ENCODE assay signal across 27 cellular contexts in the genomic region with DNA sequence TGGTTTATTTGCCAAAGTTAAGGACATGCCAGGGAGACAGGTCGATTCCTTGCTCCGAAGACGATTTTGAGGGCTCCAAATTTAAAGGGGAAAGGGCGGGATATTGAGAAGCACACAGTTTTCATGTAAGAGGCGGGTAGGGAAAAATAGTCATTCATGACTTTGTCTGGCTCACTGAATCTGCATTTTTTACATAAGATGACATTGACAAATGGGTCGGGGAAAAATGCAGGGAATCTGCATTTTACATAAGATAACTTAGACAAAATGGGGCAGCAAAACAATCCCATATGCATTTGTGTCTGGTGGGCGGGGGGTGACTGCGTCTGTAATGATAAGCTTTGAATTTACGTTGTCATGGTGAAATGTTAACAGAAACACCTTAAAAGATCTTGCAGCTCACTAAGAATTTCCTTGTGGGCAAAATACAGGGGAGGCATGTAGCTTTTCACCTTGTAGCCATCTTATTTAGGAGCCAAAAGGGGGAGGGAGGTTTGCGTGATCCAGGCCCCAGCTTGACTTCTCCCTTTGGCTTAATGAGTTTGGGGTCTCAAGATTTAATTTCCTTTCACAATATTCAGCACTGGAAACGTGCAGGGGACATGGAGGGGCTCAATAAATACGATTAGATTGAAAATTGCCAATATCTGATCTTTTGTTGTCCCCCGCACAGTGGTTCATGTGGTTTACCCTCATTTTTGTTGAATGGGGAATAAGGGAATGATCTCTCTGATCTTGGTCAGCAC.
"Had no signal": no experiment of that assay in that cellular context is flagged by ENCODE, and none has a peak within 500 bp of the region (broad histone marks: within the 10 kb centered on the region; RNA-seq: fewer than 3 reads in every experiment).

No MANE protein-coding gene starts in this region.

- H3K4me1 Mint-ChIP-seq: central memory CD8-positive, alpha-beta T cell had no signal

- H3K36me3 ChIP-seq: adrenal gland, breast epithelium, esophagus squamous epithelium, gastrocnemius medialis, ovary, prostate gland, stomach, suprapubic skin, tibial nerve had no signal

- H3K27me3 ChIP-seq: adrenal gland, gastrocnemius medialis, ovary, stomach, tibial nerve had no signal

- H3K27me3 Mint-ChIP-seq: activated naive CD8-positive, alpha-beta T cell had no signal

- H3K4me3 ChIP-seq: adrenal gland, breast epithelium, esophagus squamous epithelium, gastrocnemius medialis, ovary, prostate gland, skin epidermis, stomach, suprapubic skin, tibial nerve had no signal

- DNase-seq: activated CD4-positive, alpha-beta T cell treated with anti-CD3 and anti-CD28 coated beads, Interleukin-2, amount 50 U/mL, for 4 hours; activated CD8-positive, alpha-beta memory T cell treated with anti-CD3 and anti-CD28 coated beads for 24 hours; activated CD8-positive, alpha-beta memory T cell treated with anti-CD3 and anti-CD28 coated beads, Interleukin-2, amount 50 U/mL, for 4 hours; activated naive CD4-positive, alpha-beta T cell; activated T-cell treated with anti-CD3 and anti-CD28 coated beads, Interleukin-2, amount 50 U/mL, for 24 hours; adrenal gland; esophagus squamous epithelium; gastrocnemius medialis; left cardiac atrium; naive thymus-derived CD4-positive, alpha-beta T cell; ovary; right cardiac atrium; stimulated activated CD4-positive, alpha-beta T cell treated with anti-CD3 and anti-CD28 coated beads, Interleukin-1b, Interleukin-23, amount 100 ng/mL, for 48 hours; stomach; T-helper 9 cell had no signal

- H3K9me3 Mint-ChIP-seq: activated T-cell treated with anti-CD3 and anti-CD28 coated beads, Interleukin-2, amount 50 U/mL, for 24 hours; central memory CD8-positive, alpha-beta T cell had no signal

- H3K4me1 ChIP-seq: adrenal gland, breast epithelium, esophagus squamous epithelium, gastrocnemius medialis, prostate gland, stomach, suprapubic skin, tibial nerve had no signal

- H3K4me3 Mint-ChIP-seq: activated naive CD8-positive, alpha-beta T cell; activated T-cell treated with anti-CD3 and anti-CD28 coated beads, Interleukin-2, amount 50 U/mL, for 24 hours; central memory CD8-positive, alpha-beta T cell; naive thymus-derived CD4-positive, alpha-beta T cell; stimulated activated memory B cell treated with anti-CD40 and anti-IgM and Interleukin-4, amounts not matched to agents 10 μg/mL and 1 μg/mL and 100 μg/mL, for 72 hours had no signal

- H3K27ac ChIP-seq: adrenal gland, breast epithelium, esophagus squamous epithelium, gastrocnemius medialis, ovary, prostate gland, skin epidermis, stomach, suprapubic skin, tibial nerve had no signal

- H3K27ac Mint-ChIP-seq: activated naive CD8-positive, alpha-beta T cell; activated T-cell treated with anti-CD3 and anti-CD28 coated beads, Interleukin-2, amount 50 U/mL, for 24 hours; activated T-helper 2 cell treated with anti-CD3 and anti-CD28 coated beads, Interferon-gamma antibody, Interleukin-2, Interleukin-4, amounts not matched to agents 10 μg/mL and 5 μg/mL and 100 μg/mL, durations not matched to agents 14 hours and 24 hours and 36 hours; stimulated activated memory B cell treated with anti-CD40 and anti-IgM and Interleukin-4, amounts not matched to agents 10 μg/mL and 1 μg/mL and 100 μg/mL, for 72 hours had no signal

- FAIRE-seq: colon, islet of Langerhans, urothelium cell line had no signal

- H3K9me3 ChIP-seq: adrenal gland, breast epithelium, esophagus squamous epithelium, gastrocnemius medialis, ovary, prostate gland, stomach, suprapubic skin, tibial nerve had no signal

- H3K36me3 Mint-ChIP-seq: stimulated activated memory B cell treated with anti-CD40 and anti-IgM and Interleukin-4, amounts not matched to agents 10 μg/mL and 1 μg/mL and 100 μg/mL, for 72 hours had no signal

- ATAC-seq: gastrocnemius medialis; left cardiac atrium; naive thymus-derived CD4-positive, alpha-beta T cell had no signal
